Comparison of ENCODE assay signal across 1 cellular context in the genomic region with DNA sequence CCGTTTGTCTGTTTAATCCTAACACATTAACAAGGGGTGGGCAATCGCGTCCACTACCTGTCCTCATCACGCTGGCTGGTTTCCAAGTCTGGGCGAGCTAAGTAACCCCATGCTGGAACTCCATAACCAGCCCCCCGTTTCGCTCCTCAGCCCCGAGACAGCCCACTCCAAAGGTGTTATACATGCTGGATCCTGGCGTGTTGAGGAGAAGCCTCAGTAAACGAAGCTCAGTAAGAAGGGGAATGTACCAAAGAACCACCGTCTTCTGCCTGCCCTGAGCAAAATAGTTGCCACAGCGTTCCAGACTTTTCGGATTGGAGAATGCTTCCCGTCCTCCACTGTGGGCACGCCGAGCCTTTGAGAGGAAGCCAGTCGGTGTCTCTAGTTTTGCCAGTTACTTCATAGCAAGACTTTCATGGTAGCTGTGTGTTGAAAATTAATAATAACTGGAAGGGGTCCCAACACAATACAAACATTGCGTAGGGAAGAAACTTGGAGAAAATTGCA.
TF ChIP-seq lines count a peak whose summit lies in the region.

No MANE protein-coding gene starts in this region.

TF ChIP-seq in GM12878, 131 proteins besides CTCF, POLR2A, EP300 and RAD21:
- TF ChIP-seq BHLHE40 (IDR thresholded peaks at IDR 0.05; ENCODE audit: borderline replicate concordance in 1 of 2, low read depth in 2 of 2, low read length in 1 of 2): no peak
- TF ChIP-seq SMAD5 (IDR thresholded peaks at IDR 0.05; ENCODE audit: low read depth): no peak
- no peak for TF ChIP-seq BRCA1 (IDR thresholded peaks at IDR 0.05; ENCODE audit: low read depth, low read length)
